In the genomic region with DNA sequence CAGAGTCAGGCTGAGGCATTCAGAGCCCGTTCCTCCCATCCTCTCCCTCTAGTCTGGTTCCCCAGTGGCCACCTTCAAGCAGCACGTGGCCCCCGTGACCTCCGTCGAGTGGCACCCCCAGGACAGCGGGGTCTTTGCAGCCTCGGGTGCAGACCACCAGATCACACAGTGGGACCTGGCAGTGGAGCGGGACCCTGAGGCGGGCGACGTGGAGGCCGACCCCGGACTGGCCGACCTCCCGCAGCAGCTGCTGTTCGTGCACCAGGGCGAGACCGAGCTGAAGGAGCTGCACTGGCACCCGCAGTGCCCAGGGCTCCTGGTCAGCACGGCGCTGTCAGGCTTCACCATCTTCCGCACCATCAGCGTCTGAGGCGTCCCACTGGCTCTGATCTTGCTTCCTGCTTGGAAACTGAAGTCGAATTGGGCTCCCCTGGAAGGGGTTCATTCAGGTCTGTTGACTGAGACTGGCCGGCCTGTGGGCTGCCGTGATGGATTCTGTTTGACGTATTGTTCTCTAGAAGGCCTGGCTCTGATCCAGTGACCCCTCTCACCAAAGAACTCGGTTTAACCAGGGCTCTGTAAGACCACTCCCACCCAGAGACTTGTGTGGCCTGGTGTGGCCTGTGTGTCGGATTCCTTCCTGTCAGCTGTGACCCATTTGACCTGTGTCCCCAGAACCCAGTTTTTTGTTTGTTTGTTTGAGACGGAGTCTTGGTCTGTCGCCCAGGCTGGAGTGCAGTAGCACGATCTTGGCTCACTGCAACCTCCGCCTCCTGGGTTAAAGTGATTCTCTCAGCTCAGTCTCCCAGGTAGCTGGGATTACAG, we compare ENCODE assay signal across 32 cellular contexts. TPM values are rescaled to one million over a fixed set of nuclear protein-coding genes. Genes with fewer than 3 reads are reported as not detected.
DNase-seq lines count a peak whose midpoint lies in the region; ATAC-seq, FAIRE-seq and TF ChIP-seq lines count a peak whose summit lies in the region.
"Had no signal": no experiment of that assay in that cellular context is flagged by ENCODE, and none has a peak within 500 bp of the region (broad histone marks: within the 10 kb centered on the region; RNA-seq: fewer than 3 reads in every experiment).

No MANE protein-coding gene starts in this region.

- TF ChIP-seq CTCF in mammary epithelial cell (conservative IDR thresholded peaks at IDR 0.05 in 1 of 2, IDR thresholded peaks at IDR 0.05 in 1 of 2; ENCODE audit: extremely low read depth in 1 of 2, insufficient read depth in 1 of 2, low read depth in 1 of 2, low read length in 2 of 2) (no peak), breast epithelium (IDR thresholded peaks at IDR 0.05) (no peak), HepG2 (CRISPR knock-in tag; IDR thresholded peaks at IDR 0.05) (no peak)

- FAIRE-seq in HepG2 (lab: Jason Lieb, UNC), result no peak
- FAIRE-seq: D721Med, urothelium cell line had no signal

- in situ Hi-C loops in mammary epithelial cell (cut with MboI; ENCODE audit: low sequenced_read_pairs in 2 of 2) (no loop called here), HepG2 (cut with HindIII; ENCODE audit: extremely low pct_ligation_motif_present, low pct_unique_long_range_greater_than_20kb) (no loop called here)

- H3K79me2 ChIP-seq in mammary epithelial cell (ENCODE audit: insufficient read depth, low read length), result peaks cover 69% of the 10 kb centered on the region
- H3K79me2 ChIP-seq in HepG2 (ENCODE audit: insufficient read depth, low read length), result peaks cover 6% of the 10 kb centered on the region
- H3K79me2 ChIP-seq: parathyroid adenoma had no signal

- DNase-seq in mammary epithelial cell (no peak), breast epithelium (ENCODE audit: low spot score in 2 of 2) (no peak), HepG2 (ENCODE audit: low spot score) (no peak), SIG-M5 (lab: John Stamatoyannopoulos, UW) (no peak), ecto neural progenitor cell (ENCODE audit: low spot score) (no peak)
- DNase-seq: activated CD4-positive, alpha-beta T cell treated with anti-CD3 and anti-CD28 coated beads for 4 hours; brain microvascular endothelial cell; CD4-positive, CD25-positive, alpha-beta regulatory T cell; DND-41; GF-D8; mesendoderm; MV-4-11; NCI-H1436 treated with DMSO at 0.1 percent for 48 hours; NCI-H446; NCI-H748 treated with DMSO at 0.1 percent for 48 hours; Peyer's patch; spleen; stimulated activated CD4-positive, alpha-beta T cell treated with anti-CD3 and anti-CD28 coated beads, Interleukin-2, amount 100 ng/mL, for 24 hours; stimulated activated naive CD8-positive, alpha-beta T cell treated with anti-CD3 and anti-CD28 coated beads, Interleukin-15, Interleukin-2, amounts not matched to agents 100 U/mL and 50 U/mL, for 24 hours; T1000; testis had no signal

- TF ChIP-seq POLR2A in breast epithelium (IDR thresholded peaks at IDR 0.05) (no peak), HepG2 (IDR thresholded peaks at IDR 0.05; ENCODE audit: insufficient read depth in 1 of 2, low read depth in 2 of 2, low read length in 2 of 2) (no peak)

- WGBS in mammary epithelial cell (ENCODE audit: low coverage, missing lambda C conversion rate), result 88% methylated on average over 21 of the region's 34 CpGs
- 89% methylated on average over 15 of the region's 34 CpGs for WGBS in HepG2 (ENCODE audit: low lambda C conversion rate)

- H4K20me1 ChIP-seq in mammary epithelial cell (ENCODE audit: insufficient read depth, low read length) (no peaks in the 10 kb centered on the region), HepG2 (ENCODE audit: insufficient read depth, low read length) (no peaks in the 10 kb centered on the region)

- POLR2A ChIA-PET in HepG2 (lab: Yijun Ruan, JAX), result no interaction called here

- ATAC-seq in HepG2 (no peak), GM21423 (IDR thresholded peaks at IDR 0.05; ENCODE audit: unreplicated experiment) (no peak)
- ATAC-seq: activated naive CD4-positive, alpha-beta T cell treated with anti-CD3 and anti-CD28 coated beads, Interleukin-2, amount 50 U/mL, for 72 hours; activated T-helper 17 cell treated with anti-CD3 and anti-CD28 coated beads, Interleukin-2, amount 50 U/mL, for 72 hours; stimulated activated naive CD8-positive, alpha-beta T cell treated with anti-CD3 and anti-CD28 coated beads, Interleukin-15, Interleukin-2, amounts not matched to agents 100 U/mL and 50 U/mL, for 24 hours had no signal

- no peak overlapping the region for H3K27ac ChIP-seq in mammary epithelial cell (ENCODE audit: insufficient read depth, low read depth, low read length)
- H3K27ac ChIP-seq in breast epithelium, result no peak overlapping the region
- no peak overlapping the region for H3K27ac ChIP-seq in HepG2 (ENCODE audit: extremely low read length, insufficient read depth, low read length)
- H3K27ac ChIP-seq: brain microvascular endothelial cell, epithelial cell of prostate, hepatocyte, parathyroid adenoma, Peyer's patch, right atrium auricular region, spleen, testis, VCaP had no signal

- TSS peak; percentile 13 for BruUV-seq in mammary epithelial cell (replicated peaks; lab: Mats Ljungman, UMichigan)
- no TSS peak for BruUV-seq in HepG2 (replicated peaks; lab: Mats Ljungman, UMichigan)

- TF ChIP-seq EP300 in HepG2 (IDR thresholded peaks at IDR 0.05; ENCODE audit: low read depth in 2 of 2, low read length in 2 of 2) (no peak), HepG2 (CRISPR knock-in tag; IDR thresholded peaks at IDR 0.05; ENCODE audit: borderline replicate concordance) (no peak)

- H3K4me3 ChIP-seq in mammary epithelial cell (replicated peaks in 1 of 3; ENCODE audit: insufficient read depth in 1 of 3, low read depth in 2 of 3, low read length in 3 of 3) (no peak overlapping the region), breast epithelium (no peak overlapping the region), HepG2 (replicated peaks in 1 of 3; ENCODE audit: insufficient read depth in 1 of 3, low read depth in 2 of 3, low read length in 3 of 3) (no peak overlapping the region)
- H3K4me3 ChIP-seq: hepatocyte, Peyer's patch, right atrium auricular region, spleen, testis had no signal

- H3K36me3 ChIP-seq in mammary epithelial cell (ENCODE audit: insufficient read depth, low read length) (peaks cover 13% of the 10 kb centered on the region), breast epithelium (peaks cover 21% of the 10 kb centered on the region), HepG2 (replicated peaks in 1 of 2; ENCODE audit: control insufficient read depth in 1 of 2, insufficient read depth in 2 of 2, low read length in 2 of 2) (peaks cover 28 to 75% of the 10 kb centered on the region in 2 experiments)

- H3K9me3 ChIP-seq in mammary epithelial cell (replicated peaks; ENCODE audit: insufficient read depth, low read length) (no peaks in the 10 kb centered on the region), breast epithelium (no peaks in the 10 kb centered on the region), HepG2 (ENCODE audit: low read length) (no peaks in the 10 kb centered on the region)
- H3K9me3 ChIP-seq: Peyer's patch, right atrium auricular region, spleen, testis had no signal

- intact Hi-C loops in mammary epithelial cell (cut with micrococcal nuclease), result no loop called here
- intact Hi-C loops in breast epithelium (cut with DNase I; ENCODE audit: low total_unique reads), result no loop called here
- intact Hi-C loops in HepG2 (cut with micrococcal nuclease; ENCODE audit: unreplicated experiment), result no loop called here

- H2AFZ ChIP-seq in mammary epithelial cell (ENCODE audit: low read depth, low read length) (no peak overlapping the region), HepG2 (ENCODE audit: low read length) (no peak overlapping the region)
- H2AFZ ChIP-seq: hepatocyte, parathyroid adenoma had no signal

- CTCF ChIA-PET in mammary epithelial cell (lab: Charles Lee; ENCODE audit: low non-redundant PET) (no interaction called here), HepG2 (lab: Yijun Ruan, JAX; ENCODE audit: low intra/inter-chr PET ratio, low total read pairs) (no interaction called here)

- no peak for TF ChIP-seq RAD21 in HepG2 (CRISPR knock-in tag; IDR thresholded peaks at IDR 0.05)

- dilution Hi-C loops in mammary epithelial cell (cut with HindIII; ENCODE audit: low sequenced_read_pairs), result no loop called here

- H3K9ac ChIP-seq in mammary epithelial cell (ENCODE audit: insufficient read depth, low read length) (no peak overlapping the region), HepG2 (ENCODE audit: insufficient read depth, low read depth, low read length) (no peak overlapping the region)
- H3K9ac ChIP-seq: parathyroid adenoma had no signal

- H3K27me3 ChIP-seq in mammary epithelial cell (ENCODE audit: insufficient read depth, low read length) (no peaks in the 10 kb centered on the region), breast epithelium (no peaks in the 10 kb centered on the region), HepG2 (ENCODE audit: control insufficient read depth in 1 of 2, insufficient read depth in 2 of 2, low read length in 2 of 2) (no peaks in the 10 kb centered on the region)
- H3K27me3 ChIP-seq: brain microvascular endothelial cell, hepatocyte, Peyer's patch, right atrium auricular region, spleen, testis had no signal

- no peaks in the 10 kb centered on the region for H3K4me1 ChIP-seq in mammary epithelial cell (ENCODE audit: insufficient read depth, low read length)
- no peaks in the 10 kb centered on the region for H3K4me1 ChIP-seq in breast epithelium
- H3K4me1 ChIP-seq in HepG2 (ENCODE audit: insufficient read depth, low read length), result peaks cover 7% of the 10 kb centered on the region
- H3K4me1 ChIP-seq: parathyroid adenoma, Peyer's patch, right atrium auricular region, testis had no signal

- H3K4me2 ChIP-seq in mammary epithelial cell (ENCODE audit: insufficient read depth, low read depth, low read length) (no peak overlapping the region), HepG2 (ENCODE audit: low read depth, low read length) (no peak overlapping the region)
- H3K4me2 ChIP-seq: hepatocyte had no signal

RNA-seq across cellular contexts. Expression of a gene that starts 2.5 kb away (rescaled TPM):
- total RNA-seq in mammary epithelial cell (1 to 10 TPM in 1 of 2 donors, under 1 TPM in 1; 0.50 to 2.0 TPM), breast epithelium (1 to 10 TPM in 2 of 3 donors, under 1 TPM in 1; 0.80 to 1.6 (median 1.0) TPM), HepG2 (2016; rRNA removed; fragmentation: Illumina TruSeq; extraction: Trizol) (0.17 and 0.20 TPM in 2 replicates)
- polyA plus RNA-seq in mammary epithelial cell (0.45 TPM), HepG2 (2011; rRNA removed) (0.46 and 0.51 TPM in 2 replicates)
- polyA minus RNA-seq in mammary epithelial cell, result 2.7 TPM
- total RNA-seq in HepG2 (2016; cell fraction: cytosol; rRNA removed; fragmentation: Illumina TruSeq; extraction: Trizol; ENCODE audit: low read depth), result 0.09 TPM in 1 of 2 replicates, not detected in the other
- 0.15 and 0.19 TPM in 2 replicates for total RNA-seq in HepG2 (2016; cell fraction: insoluble cytoplasmic fraction; rRNA removed; fragmentation: Illumina TruSeq; extraction: Trizol)
- total RNA-seq in HepG2 (2016; cell fraction: membrane; rRNA removed; fragmentation: Illumina TruSeq; extraction: Trizol), result 0.10 and 0.15 TPM in 2 replicates
- 0.25 and 0.43 TPM in 2 replicates for total RNA-seq in HepG2 (2016; cell fraction: nucleus; rRNA removed; fragmentation: Illumina TruSeq; extraction: Trizol)
- 0.14 and 0.17 TPM in 2 replicates for polyA plus RNA-seq in HepG2 (2011; cell fraction: cytosol; rRNA removed)
- 3.1 and 3.8 TPM in 2 replicates for polyA plus RNA-seq in HepG2 (2011; cell fraction: nucleus; rRNA removed)
- 0.72 and 0.89 TPM in 2 replicates for polyA plus RNA-seq in HepG2 (2012)
- 0.03 TPM in 1 of 2 replicates, not detected in the other for polyA plus RNA-seq in HepG2 (2016; cell fraction: cytosol; fragmentation: Illumina TruSeq; extraction: Trizol; ENCODE audit: low read depth)
- polyA plus RNA-seq in HepG2 (2016; cell fraction: insoluble cytoplasmic fraction; fragmentation: Illumina TruSeq; extraction: Trizol; ENCODE audit: low read depth), result 0.05 and 0.12 TPM in 2 replicates
- polyA plus RNA-seq in HepG2 (2016; cell fraction: membrane; fragmentation: Illumina TruSeq; extraction: Trizol; ENCODE audit: low read depth), result 0.11 TPM in 1 of 2 replicates, not detected in the other
- polyA plus RNA-seq in HepG2 (2016; cell fraction: nucleus; fragmentation: Illumina TruSeq; extraction: Trizol; ENCODE audit: insufficient read depth, low read depth), result 0.65 and 0.97 TPM in 2 replicates
- 3.6 TPM in 2 replicates for polyA minus RNA-seq in HepG2 (2011; rRNA and poly(A)+ RNA removed; ENCODE audit: low replicate concordance)
- polyA minus RNA-seq in HepG2 (2011; cell fraction: cytosol; rRNA and poly(A)+ RNA removed), result 0.20 and 0.35 TPM in 2 replicates
- polyA minus RNA-seq in HepG2 (2011; cell fraction: nucleus; rRNA and poly(A)+ RNA removed), result 2.0 and 2.4 TPM in 2 replicates

RNA-seq across cellular contexts. Expression of a gene that starts 7.1 kb away (rescaled TPM):
- total RNA-seq in mammary epithelial cell, result 10 to 100 TPM; 35.3 to 45.9 TPM
- 32.1 TPM for polyA plus RNA-seq in mammary epithelial cell
- polyA minus RNA-seq in mammary epithelial cell, result 15.8 TPM
- total RNA-seq in breast epithelium, result 10 to 100 TPM; 25.0 to 35.4 (median 30.1) TPM
- total RNA-seq in HepG2 (2016; rRNA removed; fragmentation: Illumina TruSeq; extraction: Trizol), result 46.6 and 52.3 TPM in 2 replicates
- 5.2 and 5.4 TPM in 2 replicates for total RNA-seq in HepG2 (2016; cell fraction: cytosol; rRNA removed; fragmentation: Illumina TruSeq; extraction: Trizol; ENCODE audit: low read depth)
- total RNA-seq in HepG2 (2016; cell fraction: insoluble cytoplasmic fraction; rRNA removed; fragmentation: Illumina TruSeq; extraction: Trizol), result 41.4 and 47.5 TPM in 2 replicates
- 11.1 and 15.5 TPM in 2 replicates for total RNA-seq in HepG2 (2016; cell fraction: membrane; rRNA removed; fragmentation: Illumina TruSeq; extraction: Trizol)
- total RNA-seq in HepG2 (2016; cell fraction: nucleus; rRNA removed; fragmentation: Illumina TruSeq; extraction: Trizol), result 19.7 and 21.0 TPM in 2 replicates
- polyA plus RNA-seq in HepG2 (2011; rRNA removed), result 10.8 and 13.4 TPM in 2 replicates
- polyA plus RNA-seq in HepG2 (2011; cell fraction: cytosol; rRNA removed), result 10.4 and 13.0 TPM in 2 replicates
- 13.4 and 14.2 TPM in 2 replicates for polyA plus RNA-seq in HepG2 (2011; cell fraction: nucleus; rRNA removed)
- 13.3 and 14.3 TPM in 2 replicates for polyA plus RNA-seq in HepG2 (2012)
- 4.1 and 4.4 TPM in 2 replicates for polyA plus RNA-seq in HepG2 (2016; cell fraction: cytosol; fragmentation: Illumina TruSeq; extraction: Trizol; ENCODE audit: low read depth)
- polyA plus RNA-seq in HepG2 (2016; cell fraction: insoluble cytoplasmic fraction; fragmentation: Illumina TruSeq; extraction: Trizol; ENCODE audit: low read depth), result 36.7 and 46.2 TPM in 2 replicates
- polyA plus RNA-seq in HepG2 (2016; cell fraction: membrane; fragmentation: Illumina TruSeq; extraction: Trizol; ENCODE audit: low read depth), result 5.9 and 7.9 TPM in 2 replicates
- 23.1 and 26.5 TPM in 2 replicates for polyA plus RNA-seq in HepG2 (2016; cell fraction: nucleus; fragmentation: Illumina TruSeq; extraction: Trizol; ENCODE audit: insufficient read depth, low read depth)
- polyA minus RNA-seq in HepG2 (2011; rRNA and poly(A)+ RNA removed; ENCODE audit: low replicate concordance), result 25.6 and 30.2 TPM in 2 replicates
- polyA minus RNA-seq in HepG2 (2011; cell fraction: cytosol; rRNA and poly(A)+ RNA removed), result 12.1 and 17.9 TPM in 2 replicates
- 13.7 and 20.3 TPM in 2 replicates for polyA minus RNA-seq in HepG2 (2011; cell fraction: nucleus; rRNA and poly(A)+ RNA removed)

RNA-seq across cellular contexts. Expression of a gene that starts 16.3 kb away (rescaled TPM):
- 10 to 100 TPM; 36.3 to 72.1 TPM for total RNA-seq in mammary epithelial cell
- polyA plus RNA-seq in mammary epithelial cell, result 31.8 TPM
- 48.4 TPM for polyA minus RNA-seq in mammary epithelial cell
- 10 to 100 TPM; 42.2 to 74.7 (median 70.4) TPM for total RNA-seq in breast epithelium
- total RNA-seq in HepG2 (2016; rRNA removed; fragmentation: Illumina TruSeq; extraction: Trizol), result 9.6 and 16.5 TPM in 2 replicates
- 2.8 and 3.0 TPM in 2 replicates for total RNA-seq in HepG2 (2016; cell fraction: cytosol; rRNA removed; fragmentation: Illumina TruSeq; extraction: Trizol; ENCODE audit: low read depth)
- 8.4 and 15.9 TPM in 2 replicates for total RNA-seq in HepG2 (2016; cell fraction: insoluble cytoplasmic fraction; rRNA removed; fragmentation: Illumina TruSeq; extraction: Trizol)
- total RNA-seq in HepG2 (2016; cell fraction: membrane; rRNA removed; fragmentation: Illumina TruSeq; extraction: Trizol), result 4.9 and 7.0 TPM in 2 replicates
- total RNA-seq in HepG2 (2016; cell fraction: nucleus; rRNA removed; fragmentation: Illumina TruSeq; extraction: Trizol), result 16.4 and 17.2 TPM in 2 replicates
- polyA plus RNA-seq in HepG2 (2011; rRNA removed), result 39.3 and 48.3 TPM in 2 replicates
- polyA plus RNA-seq in HepG2 (2011; cell fraction: cytosol; rRNA removed), result 18.2 and 20.7 TPM in 2 replicates
- polyA plus RNA-seq in HepG2 (2011; cell fraction: nucleus; rRNA removed), result 185 and 188 TPM in 2 replicates
- 26.4 and 29.2 TPM in 2 replicates for polyA plus RNA-seq in HepG2 (2012)
- polyA plus RNA-seq in HepG2 (2016; cell fraction: cytosol; fragmentation: Illumina TruSeq; extraction: Trizol; ENCODE audit: low read depth), result 3.2 and 3.5 TPM in 2 replicates
- 14.6 and 14.8 TPM in 2 replicates for polyA plus RNA-seq in HepG2 (2016; cell fraction: insoluble cytoplasmic fraction; fragmentation: Illumina TruSeq; extraction: Trizol; ENCODE audit: low read depth)
- 6.2 and 6.8 TPM in 2 replicates for polyA plus RNA-seq in HepG2 (2016; cell fraction: membrane; fragmentation: Illumina TruSeq; extraction: Trizol; ENCODE audit: low read depth)
- polyA plus RNA-seq in HepG2 (2016; cell fraction: nucleus; fragmentation: Illumina TruSeq; extraction: Trizol; ENCODE audit: insufficient read depth, low read depth), result 61.4 and 71.7 TPM in 2 replicates
- polyA minus RNA-seq in HepG2 (2011; rRNA and poly(A)+ RNA removed; ENCODE audit: low replicate concordance), result 37.0 and 50.0 TPM in 2 replicates
- 7.5 and 8.4 TPM in 2 replicates for polyA minus RNA-seq in HepG2 (2011; cell fraction: cytosol; rRNA and poly(A)+ RNA removed)
- polyA minus RNA-seq in HepG2 (2011; cell fraction: nucleus; rRNA and poly(A)+ RNA removed), result 37.6 and 43.0 TPM in 2 replicates

RNA-seq across cellular contexts. Expression of a gene that starts 58.8 kb away (rescaled TPM):
- total RNA-seq in mammary epithelial cell (1 to 10 TPM; 1.5 to 5.8 TPM), breast epithelium (1 to 10 TPM in 2 of 3 donors, not detected in 1; 1.3 to 2.9 TPM), HepG2 (2016; rRNA removed; fragmentation: Illumina TruSeq; extraction: Trizol) (0.22 and 0.29 TPM in 2 replicates)
- polyA plus RNA-seq in mammary epithelial cell (0.46 TPM), HepG2 (2011; rRNA removed) (0.18 and 0.30 TPM in 2 replicates)
- 0.31 TPM for polyA minus RNA-seq in mammary epithelial cell
- total RNA-seq in HepG2 (2016; cell fraction: cytosol; rRNA removed; fragmentation: Illumina TruSeq; extraction: Trizol; ENCODE audit: low read depth), result 0.10 and 0.18 TPM in 2 replicates
- total RNA-seq in HepG2 (2016; cell fraction: insoluble cytoplasmic fraction; rRNA removed; fragmentation: Illumina TruSeq; extraction: Trizol), result 0.27 and 0.45 TPM in 2 replicates
- 0.09 and 0.21 TPM in 2 replicates for total RNA-seq in HepG2 (2016; cell fraction: membrane; rRNA removed; fragmentation: Illumina TruSeq; extraction: Trizol)
- total RNA-seq in HepG2 (2016; cell fraction: nucleus; rRNA removed; fragmentation: Illumina TruSeq; extraction: Trizol), result 0.38 and 0.47 TPM in 2 replicates
- polyA plus RNA-seq in HepG2 (2011; cell fraction: cytosol; rRNA removed), result 0.10 and 0.19 TPM in 2 replicates
- 1.7 and 2.2 TPM in 2 replicates for polyA plus RNA-seq in HepG2 (2011; cell fraction: nucleus; rRNA removed)
- polyA plus RNA-seq in HepG2 (2012), result 1.6 and 2.0 TPM in 2 replicates
- polyA plus RNA-seq in HepG2 (2016; cell fraction: cytosol; fragmentation: Illumina TruSeq; extraction: Trizol; ENCODE audit: low read depth), result 0.05 and 0.07 TPM in 2 replicates
- polyA plus RNA-seq in HepG2 (2016; cell fraction: insoluble cytoplasmic fraction; fragmentation: Illumina TruSeq; extraction: Trizol; ENCODE audit: low read depth), result 0.45 and 0.47 TPM in 2 replicates
- polyA plus RNA-seq in HepG2 (2016; cell fraction: membrane; fragmentation: Illumina TruSeq; extraction: Trizol; ENCODE audit: low read depth), result 0.09 and 0.14 TPM in 2 replicates
- polyA plus RNA-seq in HepG2 (2016; cell fraction: nucleus; fragmentation: Illumina TruSeq; extraction: Trizol; ENCODE audit: insufficient read depth, low read depth), result 1.5 and 1.6 TPM in 2 replicates
- 0.16 and 0.23 TPM in 2 replicates for polyA minus RNA-seq in HepG2 (2011; rRNA and poly(A)+ RNA removed; ENCODE audit: low replicate concordance)
- polyA minus RNA-seq in HepG2 (2011; cell fraction: cytosol; rRNA and poly(A)+ RNA removed), result 0.18 and 0.69 TPM in 2 replicates
- polyA minus RNA-seq in HepG2 (2011; cell fraction: nucleus; rRNA and poly(A)+ RNA removed), result 0.25 and 0.39 TPM in 2 replicates
- total RNA-seq: A172 had no signal
- polyA plus RNA-seq: CD4-positive, CD25-positive, alpha-beta regulatory T cell had no signal

RNA-seq across cellular contexts. Expression of a gene that starts 59.4 kb away (rescaled TPM):
- total RNA-seq in mammary epithelial cell (under 1 TPM; 0.17 to 0.21 TPM), breast epithelium (under 1 TPM in 2 of 3 donors, not detected in 1; 0.32 to 0.33 TPM), HepG2 (2016; rRNA removed; fragmentation: Illumina TruSeq; extraction: Trizol) (0.02 TPM in 1 of 2 replicates, not detected in the other)
- polyA plus RNA-seq in mammary epithelial cell (0.05 TPM), HepG2 (2011; rRNA removed) (0.08 and 0.13 TPM in 2 replicates)
- polyA minus RNA-seq in mammary epithelial cell, result 0.21 TPM
- total RNA-seq in HepG2 (2016; cell fraction: cytosol; rRNA removed; fragmentation: Illumina TruSeq; extraction: Trizol; ENCODE audit: low read depth), result under 0.01 TPM in 1 of 2 replicates, not detected in the other
- total RNA-seq in HepG2 (2016; cell fraction: insoluble cytoplasmic fraction; rRNA removed; fragmentation: Illumina TruSeq; extraction: Trizol), result 0.04 TPM in 1 of 2 replicates, not detected in the other
- total RNA-seq in HepG2 (2016; cell fraction: membrane; rRNA removed; fragmentation: Illumina TruSeq; extraction: Trizol), result 0.03 and 0.06 TPM in 2 replicates
- 0.09 and 0.22 TPM in 2 replicates for total RNA-seq in HepG2 (2016; cell fraction: nucleus; rRNA removed; fragmentation: Illumina TruSeq; extraction: Trizol)
- polyA plus RNA-seq in HepG2 (2011; cell fraction: cytosol; rRNA removed), result 0.05 and 0.06 TPM in 2 replicates
- 0.43 and 0.61 TPM in 2 replicates for polyA plus RNA-seq in HepG2 (2011; cell fraction: nucleus; rRNA removed)
- polyA plus RNA-seq in HepG2 (2012), result 0.29 and 0.34 TPM in 2 replicates
- polyA plus RNA-seq in HepG2 (2016; cell fraction: cytosol; fragmentation: Illumina TruSeq; extraction: Trizol; ENCODE audit: low read depth), result 0.03 TPM in 2 replicates
- 0.05 and 0.13 TPM in 2 replicates for polyA plus RNA-seq in HepG2 (2016; cell fraction: insoluble cytoplasmic fraction; fragmentation: Illumina TruSeq; extraction: Trizol; ENCODE audit: low read depth)
- polyA plus RNA-seq in HepG2 (2016; cell fraction: membrane; fragmentation: Illumina TruSeq; extraction: Trizol; ENCODE audit: low read depth), result 0.07 TPM in 1 of 2 replicates, not detected in the other
- 0.31 TPM in 2 replicates for polyA plus RNA-seq in HepG2 (2016; cell fraction: nucleus; fragmentation: Illumina TruSeq; extraction: Trizol; ENCODE audit: insufficient read depth, low read depth)
- polyA minus RNA-seq in HepG2 (2011; rRNA and poly(A)+ RNA removed; ENCODE audit: low replicate concordance), result 0.40 and 0.44 TPM in 2 replicates
- 0.10 and 0.26 TPM in 2 replicates for polyA minus RNA-seq in HepG2 (2011; cell fraction: cytosol; rRNA and poly(A)+ RNA removed)
- 0.12 and 0.13 TPM in 2 replicates for polyA minus RNA-seq in HepG2 (2011; cell fraction: nucleus; rRNA and poly(A)+ RNA removed)
- total RNA-seq: A172; CD4-positive, CD25-positive, alpha-beta regulatory T cell had no signal
- polyA plus RNA-seq: CD4-positive, CD25-positive, alpha-beta regulatory T cell had no signal
